In the genomic region with DNA sequence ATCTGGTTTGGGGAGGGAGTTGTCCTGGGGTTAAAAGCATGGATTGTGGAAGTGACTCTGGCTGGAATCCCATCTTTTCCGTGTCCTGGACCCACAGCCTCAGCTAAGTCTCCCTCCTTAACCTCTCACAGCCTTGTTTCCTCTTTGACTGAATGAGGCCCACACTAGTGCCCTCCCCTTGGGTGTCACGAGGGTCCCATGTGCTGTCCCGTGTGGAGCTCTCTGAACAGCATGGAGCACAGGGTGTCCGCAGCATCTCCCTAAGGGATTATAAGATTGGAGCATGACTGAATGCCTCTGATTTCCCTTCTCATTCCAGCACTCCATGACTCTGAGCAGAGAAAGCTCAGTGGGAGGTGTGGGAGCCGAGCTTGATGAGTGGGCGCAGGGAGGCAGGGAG, we compare ENCODE assay signal across 30 cellular contexts.
"Had no signal": no experiment of that assay in that cellular context is flagged by ENCODE, and none has a peak within 500 bp of the region (broad histone marks: within the 10 kb centered on the region; RNA-seq: fewer than 3 reads in every experiment).

No MANE protein-coding gene starts in this region.

- H3K4me1 ChIP-seq: adrenal gland, body of pancreas, breast epithelium, colonic mucosa, gastroesophageal sphincter, heart right ventricle had no signal

- H3K9me3 ChIP-seq: adrenal gland, colonic mucosa had no signal

- DNase-seq: activated CD4-positive, alpha-beta memory T cell treated with anti-CD3 and anti-CD28 coated beads for 36 hours; activated CD4-positive, alpha-beta T cell treated with anti-CD3 and anti-CD28 coated beads for 48 hours; activated CD4-positive, alpha-beta T cell treated with anti-CD3 and anti-CD28 coated beads, Interleukin-2, amount 50 U/mL, for 1 hour; activated CD8-positive, alpha-beta memory T cell treated with anti-CD3 and anti-CD28 coated beads, Interleukin-2, amount 10 ng/mL, durations not matched to agents 7 days and 5 days; activated CD8-positive, alpha-beta T cell treated with anti-CD3 and anti-CD28 coated beads, Interleukin-2, amount 10 ng/mL, durations not matched to agents 7 days and 5 days; activated gamma-delta T cell; activated naive CD4-positive, alpha-beta T cell; activated naive CD4-positive, alpha-beta T cell treated with anti-CD3 and anti-CD28 coated beads, Interleukin-2, amount 10 ng/mL, durations not matched to agents 7 days and 5 days; activated naive CD8-positive, alpha-beta T cell treated with anti-CD3 and anti-CD28 coated beads for 36 hours; activated naive CD8-positive, alpha-beta T cell treated with anti-CD3 and anti-CD28 coated beads, Interleukin-2, amount 50 U/mL, for 24 hours; activated T-cell treated with anti-CD3 and anti-CD28 coated beads, Interleukin-2, amount 50 U/mL, for 4 hours; aorta; body of pancreas; central memory CD4-positive, alpha-beta T cell; cerebellar nuclear complex; colonic mucosa; effector CD8-positive, alpha-beta T cell; esophagus squamous epithelium; foreskin melanocyte; heart right ventricle; T-helper 2 cell had no signal

- H3K27ac ChIP-seq: adrenal gland, body of pancreas, breast epithelium, cardiac muscle cell, colonic mucosa, epithelial cell of prostate, esophagus squamous epithelium, gastroesophageal sphincter, heart right ventricle had no signal

- ATAC-seq: activated CD8-positive, alpha-beta memory T cell treated with anti-CD3 and anti-CD28 coated beads, Interleukin-2, amount 10 ng/mL, durations not matched to agents 7 days and 5 days; activated CD8-positive, alpha-beta T cell treated with anti-CD3 and anti-CD28 coated beads, Interleukin-2, amount 10 ng/mL, durations not matched to agents 7 days and 5 days; activated naive CD8-positive, alpha-beta T cell treated with anti-CD3 and anti-CD28 coated beads, Interleukin-2, amount 50 U/mL, for 24 hours; activated T-cell treated with anti-CD3 and anti-CD28 coated beads, Interleukin-2, amount 50 U/mL, for 4 hours; activated T-helper 17 cell treated with anti-CD3 and anti-CD28 coated beads, Interleukin-2, amount 50 U/mL, for 72 hours; body of pancreas; gastroesophageal sphincter; heart right ventricle; WTC11 had no signal

- FAIRE-seq: endometrium, endothelial cell of umbilical vein had no signal

- H3K4me3 ChIP-seq: adrenal gland, body of pancreas, breast epithelium, cardiac muscle cell, colonic mucosa, esophagus squamous epithelium, gastroesophageal sphincter, heart right ventricle had no signal

- H3K27me3 ChIP-seq: adrenal gland, body of pancreas, colonic mucosa had no signal

- H3K36me3 ChIP-seq: adrenal gland, breast epithelium, cardiac muscle cell, colonic mucosa, esophagus squamous epithelium, gastroesophageal sphincter, heart right ventricle had no signal
